Comparison of ENCODE assay signal across 7 cellular contexts in genomic region chr12:13173537-13173936, GRCh38. TPM values are rescaled to one million over a fixed set of nuclear protein-coding genes. Genes with fewer than 3 reads are reported as not detected.
DNase-seq lines count a peak whose midpoint lies in the region; ATAC-seq and TF ChIP-seq lines count a peak whose summit lies in the region.

No MANE protein-coding gene starts in this region.

- DNase-seq in HFFc6 = peak; percentile 96
- DNase-seq in NB4 (ENCODE audit: low read depth) = peak; percentile 63
- peak; percentile 48 for DNase-seq in dermis blood vessel endothelial cell
- no peak for DNase-seq in GDM1 (lab: John Stamatoyannopoulos, UW)
- no peak for DNase-seq in Kasumi-1 (lab: John Stamatoyannopoulos, UW)

- TF ChIP-seq POLR2A in NB4 (IDR thresholded peaks at IDR 0.05; ENCODE audit: extremely low read depth, insufficient read length) = no peak

- H3K4me3 Mint-ChIP-seq in HFFc6 = peak overlapping the region; percentile 75

- no peaks in the 10 kb centered on the region for H3K27me3 ChIP-seq in mucosa of stomach (ENCODE audit: control insufficient read depth, insufficient read depth, low read length)

- H3K4me3 ChIP-seq in NB4 (ENCODE audit: low read depth, low read length) = no peak overlapping the region
- H3K4me3 ChIP-seq in mucosa of stomach (ENCODE audit: low read length) = no peak overlapping the region

- peak overlapping the region; percentile 22 for H3K9ac ChIP-seq in mucosa of stomach (ENCODE audit: low read length)

- ATAC-seq in GM18520 (IDR thresholded peaks at IDR 0.05; ENCODE audit: unreplicated experiment) = peak; percentile 86

- no peaks in the 10 kb centered on the region for H3K9me3 ChIP-seq in mucosa of stomach (ENCODE audit: control insufficient read depth, low read length)

- H3K36me3 ChIP-seq in mucosa of stomach (ENCODE audit: control insufficient read depth, insufficient read depth, low read length) = no peaks in the 10 kb centered on the region

- H3K27ac Mint-ChIP-seq in HFFc6 = peak overlapping the region; percentile 93

- H3K4me1 ChIP-seq in mucosa of stomach (ENCODE audit: control insufficient read depth, insufficient read depth, low read length) = peaks cover 4% of the 10 kb centered on the region

- no peaks in the 10 kb centered on the region for H3K36me3 Mint-ChIP-seq in HFFc6 (ENCODE audit: low read depth)

- H3K27me3 Mint-ChIP-seq in HFFc6 (ENCODE audit: insufficient read depth) = no peaks in the 10 kb centered on the region

- H3K4me1 Mint-ChIP-seq in HFFc6 (ENCODE audit: low read depth) = peaks cover 94% of the 10 kb centered on the region

- TF ChIP-seq CTCF in HFFc6 (IDR thresholded peaks at IDR 0.05) = no peak
- no peak for TF ChIP-seq CTCF in NB4 (IDR thresholded peaks at IDR 0.05; ENCODE audit: low read depth, low read length)

- H3K9me3 Mint-ChIP-seq in HFFc6 = no peaks in the 10 kb centered on the region

RNA-seq across cellular contexts. Expression of gene EMP1, which starts 23.0 kb away (rescaled TPM):
- 100 to 1,000 TPM; 217 to 417 (median 356) TPM for total RNA-seq in HFFc6 (2021; fragmentation: NEBNext Ultra II Directional; extraction: Animal tissue kit (Norgen Biotek cat#: 25700))
- total RNA-seq in dermis blood vessel endothelial cell = 318 and 336 TPM in 2 replicates

Comparison
In these comparisons a context has a peak if more than half of its experiments do, and no peak if none do; other contexts are left out.
1. DNase-seq: peak in HFFc6 (single experiment), NB4 (single experiment) and dermis blood vessel endothelial cell (single experiment); none in GDM1 (single experiment) and Kasumi-1 (0 of 2).